Comparison of ENCODE assay signal across 1 cellular context in genomic region chr10:79142522-79143309, GRCh38.
TF ChIP-seq lines count a peak whose summit lies in the region.

No MANE protein-coding gene starts in this region.

TF ChIP-seq in SK-N-SH, 30 proteins besides CTCF, POLR2A, EP300 and RAD21 (continued from another document):
- TF ChIP-seq REST (IDR thresholded peaks at IDR 0.05; ENCODE audit: low read depth, low read length), result no peak
- no peak for TF ChIP-seq YY1 (IDR thresholded peaks at IDR 0.05; ENCODE audit: low read depth)
- no peak for TF ChIP-seq TAF1 (IDR thresholded peaks at IDR 0.05; ENCODE audit: borderline replicate concordance, low read depth, low read length)
- no peak for TF ChIP-seq EZH2phosphoT487 (IDR thresholded peaks at IDR 0.05; ENCODE audit: borderline replicate concordance, low read depth)
- no peak for TF ChIP-seq GABPA (IDR thresholded peaks at IDR 0.05; ENCODE audit: low read depth)
- TF ChIP-seq USF1 (IDR thresholded peaks at IDR 0.05; ENCODE audit: borderline replicate concordance, low read depth), result no peak
- no peak for TF ChIP-seq CHD2 (IDR thresholded peaks at IDR 0.05; ENCODE audit: low read length, partially characterized antibody)
- TF ChIP-seq FOXM1 (IDR thresholded peaks at IDR 0.05; ENCODE audit: low read depth), result no peak
- no peak for TF ChIP-seq PBX3 (IDR thresholded peaks at IDR 0.05)
- no peak for TF ChIP-seq POLR2AphosphoS5 (IDR thresholded peaks at IDR 0.05; ENCODE audit: low read depth, low read length)
- no peak for TF ChIP-seq MEF2A (IDR thresholded peaks at IDR 0.05; ENCODE audit: borderline replicate concordance, low read depth)
